Comparison of ENCODE assay signal across 8 cellular contexts in the genomic region with DNA sequence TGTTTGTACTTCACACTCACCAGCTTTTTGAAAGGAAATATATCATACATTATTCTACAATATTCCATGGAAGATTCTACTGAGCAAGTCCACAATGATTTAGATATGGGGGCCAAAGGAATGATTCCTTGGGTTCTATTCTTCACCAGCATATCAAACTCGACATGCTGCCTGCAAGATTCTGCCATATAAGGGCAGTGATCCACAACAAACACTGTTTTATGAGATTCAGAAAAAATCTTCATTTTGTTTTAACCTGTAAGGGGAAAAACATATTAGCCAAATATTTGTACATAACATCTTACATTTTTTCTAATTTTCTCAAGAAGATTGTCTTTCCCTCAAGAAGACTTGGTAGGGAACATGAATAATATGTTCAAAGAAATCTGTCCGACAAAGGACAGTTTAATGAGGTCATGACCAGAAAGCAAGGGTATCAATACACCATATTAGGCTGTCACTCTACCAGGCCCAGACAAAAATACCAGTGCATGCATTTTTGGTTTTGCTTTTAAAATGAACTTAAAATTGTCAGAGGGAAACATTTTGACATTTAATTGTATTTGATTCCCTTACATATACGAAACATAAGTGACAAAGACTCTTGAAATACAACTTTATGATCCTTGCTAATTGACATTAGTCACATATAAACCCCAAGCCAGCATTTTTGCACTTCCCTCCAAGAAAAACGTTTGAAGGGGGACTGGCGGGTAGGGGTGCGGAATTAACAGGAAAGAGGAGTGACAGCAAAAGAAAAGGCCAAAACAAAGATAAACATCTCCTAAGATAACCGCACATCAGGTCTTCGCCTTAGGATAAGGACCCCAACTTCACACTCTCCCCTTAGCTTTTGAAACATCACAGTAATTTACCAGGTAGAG.
DNase-seq lines count a peak whose midpoint lies in the region; ATAC-seq and TF ChIP-seq lines count a peak whose summit lies in the region.

No MANE protein-coding gene starts in this region.

- H3K27me3 ChIP-seq in OCI-LY3 (ENCODE audit: low read depth, low read length) (no peaks in the 10 kb centered on the region), duodenal mucosa (ENCODE audit: control insufficient read depth in 1 of 2, insufficient read depth in 2 of 2, low read length in 2 of 2) (no peaks in the 10 kb centered on the region), neuron (ENCODE audit: insufficient read depth, low read length) (no peaks in the 10 kb centered on the region)

- H3K27ac ChIP-seq in OCI-LY3 (ENCODE audit: low read length) (0 out of 2 replicates have a peak overlapping the region, but pooled peaks have one; percentile 70), duodenal mucosa (ENCODE audit: low read depth, low read length) (no peak overlapping the region)

- H3K4me1 ChIP-seq in OCI-LY3 (ENCODE audit: low read length) (peaks cover 39% of the 10 kb centered on the region), duodenal mucosa (ENCODE audit: control insufficient read depth in 1 of 2, insufficient read depth in 2 of 2, low read length in 2 of 2) (peaks cover 24 to 36% of the 10 kb centered on the region in 2 donors), neuron (ENCODE audit: insufficient read depth, low read length) (peaks cover 37% of the 10 kb centered on the region)

- H3K4me3 ChIP-seq in GM12864 (ENCODE audit: low read depth, low read length) = peak overlapping the region; percentile 100
- peak overlapping the region; percentile 89 for H3K4me3 ChIP-seq in OCI-LY3 (ENCODE audit: low read length)
- H3K4me3 ChIP-seq in duodenal mucosa (ENCODE audit: low read depth in 1 of 2, low read length in 2 of 2) = peak overlapping the region; percentile 92 to 97
- peak overlapping the region; percentile 87 for H3K4me3 ChIP-seq in neuron (ENCODE audit: low read length)

- peaks cover 91% of the 10 kb centered on the region for H3K79me2 ChIP-seq in OCI-LY3 (ENCODE audit: low read length)

- H3K9ac ChIP-seq in OCI-LY3 (ENCODE audit: low read length) (peak overlapping the region; percentile 89), duodenal mucosa (ENCODE audit: low read depth in 1 of 2, low read length in 2 of 2) (peak overlapping the region; percentile 91 to 97)

- ATAC-seq in HG03520 (IDR thresholded peaks at IDR 0.05; ENCODE audit: unreplicated experiment) = no peak

- DNase-seq in GM12864 (ENCODE audit: low read depth) = no peak
- no peak for DNase-seq in activated CD4-positive, CD25-positive, alpha-beta regulatory T cell (lab: John Stamatoyannopoulos, UW)
- DNase-seq in globus pallidus (ENCODE audit: low spot score) = no peak
- DNase-seq in stimulated activated CD4-positive, alpha-beta T cell treated with anti-CD3 and anti-CD28 coated beads, Interleukin-4, amount 100 ng/mL, for 1 hour = no peak

- peak overlapping the region; percentile 83 for H3K4me2 ChIP-seq in OCI-LY3 (ENCODE audit: low read length)

- H3K36me3 ChIP-seq in OCI-LY3 (replicated peaks; ENCODE audit: low read depth, low read length) = peaks cover 13% of the 10 kb centered on the region
- H3K36me3 ChIP-seq in duodenal mucosa (ENCODE audit: control insufficient read depth in 1 of 2, insufficient read depth in 2 of 2, low read length in 2 of 2) = no peaks in the 10 kb centered on the region
- H3K36me3 ChIP-seq in neuron (ENCODE audit: insufficient read depth, low read length) = no peaks in the 10 kb centered on the region

- H3K9me3 ChIP-seq in OCI-LY3 (ENCODE audit: insufficient read depth, low read length) = no peaks in the 10 kb centered on the region
- H3K9me3 ChIP-seq in duodenal mucosa (ENCODE audit: control insufficient read depth in 1 of 2, low read length in 2 of 2) = no peaks in the 10 kb centered on the region
- no peaks in the 10 kb centered on the region for H3K9me3 ChIP-seq in neuron (ENCODE audit: low read length)

- peak overlapping the region; percentile 65; the same call in 1 of the 2 replicates for H2AFZ ChIP-seq in OCI-LY3 (ENCODE audit: low read depth, low read length)
- peak overlapping the region; percentile 29 for H2AFZ ChIP-seq in neuron (ENCODE audit: low read depth, low read length)

- H4K20me1 ChIP-seq in OCI-LY3 (ENCODE audit: insufficient read depth, low read length) = 0 out of 2 replicates have a peak, but pooled peaks cover 5% of the 10 kb centered on the region

- TF ChIP-seq CTCF in GM12864 (IDR thresholded peaks at IDR 0.05; ENCODE audit: low read depth, low read length, missing control alignments) = no peak
- no peak for TF ChIP-seq CTCF in OCI-LY3 (IDR thresholded peaks at IDR 0.05; ENCODE audit: low read depth, low read length)
